ENCODE assay signal across 12 cellular contexts in the genomic region with DNA sequence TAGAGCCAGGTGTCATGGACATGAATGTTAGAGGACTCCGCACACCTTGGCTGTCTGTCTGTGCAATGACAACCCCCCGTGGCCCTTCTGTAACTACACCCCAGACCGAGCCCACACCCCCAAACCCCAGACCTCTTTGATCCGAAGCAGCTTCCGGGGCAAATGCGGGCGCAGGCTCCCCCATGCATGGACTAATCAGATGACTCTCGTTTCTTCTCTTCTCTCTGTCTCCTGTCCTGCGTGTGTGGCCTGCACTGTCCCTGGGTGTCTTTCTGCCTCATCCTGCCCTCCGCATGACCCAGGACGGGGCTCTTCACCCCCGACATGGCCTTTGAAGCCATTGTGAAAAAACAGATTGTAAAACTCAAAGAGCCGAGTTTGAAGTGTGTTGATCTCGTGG. TPM values are rescaled to one million over a fixed set of nuclear protein-coding genes. Genes with fewer than 3 reads are reported as not detected.
DNase-seq lines count a peak whose midpoint lies in the region; ATAC-seq and TF ChIP-seq lines count a peak whose summit lies in the region.
"Had no signal": no experiment of that assay in that cellular context is flagged by ENCODE, and none has a peak within 500 bp of the region (broad histone marks: within the 10 kb centered on the region; RNA-seq: fewer than 3 reads in every experiment).

No MANE protein-coding gene starts in this region.

- TF ChIP-seq POLR2A in testis (IDR thresholded peaks at IDR 0.05) = no peak

- H3K27ac Mint-ChIP-seq in activated naive CD8-positive, alpha-beta T cell treated with anti-CD3 and anti-CD28 coated beads, Interleukin-2, amount 50 U/mL, for 24 hours = peak overlapping the region; percentile 86

- H3K4me3 ChIP-seq in OCI-LY1 (ENCODE audit: low read depth, low read length, poor library complexity, severe bottlenecking) (no peak overlapping the region), testis (no peak overlapping the region)
- H3K4me3 ChIP-seq: BLaER1 treated with 17β-estradiol and CSF1 and Interleukin-3, amounts not matched to agents 10 nM and 100 nM; colonic mucosa; SJCRH30 had no signal

- no peak for TF ChIP-seq CTCF in OCI-LY1 (IDR thresholded peaks at IDR 0.05; ENCODE audit: low read length)
- no peak for TF ChIP-seq CTCF in testis (IDR thresholded peaks at IDR 0.05)

- H3K27ac ChIP-seq in OCI-LY1 (ENCODE audit: low read depth, low read length, poor library complexity, severe bottlenecking) (peak overlapping the region; percentile 32), testis (no peak overlapping the region)
- H3K27ac ChIP-seq: colonic mucosa, SJCRH30 had no signal

- peaks cover 24% of the 10 kb centered on the region for H3K36me3 Mint-ChIP-seq in activated naive CD8-positive, alpha-beta T cell treated with anti-CD3 and anti-CD28 coated beads, Interleukin-2, amount 50 U/mL, for 24 hours (ENCODE audit: low read depth)

- intact Hi-C loops in testis (cut with DNase I; ENCODE audit: low total_unique reads) = no loop called here

- peak; percentile 22 to 29 for DNase-seq in activated CD8-positive, alpha-beta memory T cell treated with anti-CD3 and anti-CD28 coated beads for 4 hours (ENCODE audit: low read depth in 2 of 2)
- DNase-seq in activated naive CD8-positive, alpha-beta T cell treated with anti-CD3 and anti-CD28 coated beads, Interleukin-2, amount 50 U/mL, for 24 hours = peak; percentile 26
- peak; percentile 41 for DNase-seq in stimulated activated CD8-positive, alpha-beta memory T cell treated with anti-CD3 and anti-CD28 coated beads, Interleukin-12 subunit alpha, Interleukin-12 subunit beta, amount 100 ng/mL, for 1 hour (ENCODE audit: low read depth)
- DNase-seq in AG08396 (ENCODE audit: low spot score) (no peak), DMS153 (lab: John Stamatoyannopoulos, UW) (no peak), testis (no peak)
- DNase-seq: colonic mucosa, NCI-H1105 treated with DMSO at 0.1 percent for 48 hours, SJCRH30 had no signal

- no peak overlapping the region for H3K4me2 ChIP-seq in OCI-LY1 (ENCODE audit: low read length)
- H3K4me2 ChIP-seq: BLaER1 treated with 17β-estradiol and CSF1 and Interleukin-3, amounts not matched to agents 10 nM and 100 nM had no signal

- peak; percentile 29 for ATAC-seq in activated naive CD8-positive, alpha-beta T cell treated with anti-CD3 and anti-CD28 coated beads, Interleukin-2, amount 50 U/mL, for 24 hours
- ATAC-seq in esophagus mucosa = no peak

- WGBS in testis, 2 donors = 80 to 92% methylated on average over 14 of the region's 14 CpGs

- H3K4me1 Mint-ChIP-seq in activated naive CD8-positive, alpha-beta T cell treated with anti-CD3 and anti-CD28 coated beads, Interleukin-2, amount 50 U/mL, for 24 hours = peaks cover 29% of the 10 kb centered on the region

- peaks cover 77% of the 10 kb centered on the region for H3K36me3 ChIP-seq in OCI-LY1 (ENCODE audit: insufficient read depth, low read length)
- H3K36me3 ChIP-seq in testis (ENCODE audit: low read depth, missing control alignments) = no peaks in the 10 kb centered on the region

- H3K9me3 Mint-ChIP-seq in activated naive CD8-positive, alpha-beta T cell treated with anti-CD3 and anti-CD28 coated beads, Interleukin-2, amount 50 U/mL, for 24 hours = no peaks in the 10 kb centered on the region

- no peaks in the 10 kb centered on the region for H3F3A ChIP-seq in OCI-LY1 (ENCODE audit: insufficient read depth, low read length)

- peaks cover 12% of the 10 kb centered on the region for H3K4me1 ChIP-seq in OCI-LY1 (ENCODE audit: insufficient read depth, low read length, severe bottlenecking)
- peaks cover 18% of the 10 kb centered on the region for H3K4me1 ChIP-seq in testis
- H3K4me1 ChIP-seq: colonic mucosa, SJCRH30 had no signal

- H3K9me3 ChIP-seq in OCI-LY1 (ENCODE audit: low read length) (no peaks in the 10 kb centered on the region), testis (no peaks in the 10 kb centered on the region)
- H3K9me3 ChIP-seq: BLaER1 treated with 17β-estradiol and CSF1 and Interleukin-3, amounts not matched to agents 10 nM and 100 nM; colonic mucosa; SJCRH30 had no signal

- H3K9ac ChIP-seq in OCI-LY1 (ENCODE audit: low read length) = no peak overlapping the region; the same call in 1 of the 2 replicates

- no peak overlapping the region for H2AFZ ChIP-seq in OCI-LY1 (ENCODE audit: low read length)

- H3K79me2 ChIP-seq in OCI-LY1 (ENCODE audit: insufficient read depth, low read length) = no peaks in the 10 kb centered on the region

- H3K27me3 Mint-ChIP-seq in activated naive CD8-positive, alpha-beta T cell treated with anti-CD3 and anti-CD28 coated beads, Interleukin-2, amount 50 U/mL, for 24 hours = no peaks in the 10 kb centered on the region

- H3K4me3 Mint-ChIP-seq in activated naive CD8-positive, alpha-beta T cell treated with anti-CD3 and anti-CD28 coated beads, Interleukin-2, amount 50 U/mL, for 24 hours = peak overlapping the region; percentile 53

- H3K9me2 ChIP-seq in OCI-LY1 (ENCODE audit: low read depth, low read length) = no peaks in the 10 kb centered on the region

- no peaks in the 10 kb centered on the region for H3K27me3 ChIP-seq in OCI-LY1 (ENCODE audit: insufficient read depth, low read length)
- no peaks in the 10 kb centered on the region for H3K27me3 ChIP-seq in testis
- H3K27me3 ChIP-seq: BLaER1 treated with 17β-estradiol and CSF1 and Interleukin-3, amounts not matched to agents 10 nM and 100 nM; colonic mucosa; SJCRH30 had no signal

- no peaks in the 10 kb centered on the region for H4K20me1 ChIP-seq in OCI-LY1 (ENCODE audit: insufficient read depth, low read length)

RNA-seq across cellular contexts. Expression of a gene that starts 38.9 kb away (rescaled TPM):
- total RNA-seq in esophagus mucosa (16.4 TPM), testis (10 to 100 TPM; 34.0 to 59.3 TPM)
- 30.2 TPM for polyA plus RNA-seq in testis (ENCODE audit: insufficient read depth, low read depth, low replicate concordance)

RNA-seq across cellular contexts. Expression of a gene that starts 51.1 kb away (rescaled TPM):
- total RNA-seq in esophagus mucosa (not detected), testis (10 to 100 TPM; 17.4 to 21.0 TPM)
- 19.3 TPM for polyA plus RNA-seq in testis (ENCODE audit: insufficient read depth, low read depth, low replicate concordance)
- total RNA-seq: SJCRH30 had no signal

Comparison
In these comparisons a context has a peak if more than half of its experiments do, and no peak if none do; other contexts are left out.
1. DNase-seq: peak in activated CD8-positive, alpha-beta memory T cell treated with anti-CD3 and anti-CD28 coated beads for 4 hours (2 of 2), activated naive CD8-positive, alpha-beta T cell treated with anti-CD3 and anti-CD28 coated beads, Interleukin-2, amount 50 U/mL, for 24 hours (single experiment) and stimulated activated CD8-positive, alpha-beta memory T cell treated with anti-CD3 and anti-CD28 coated beads, Interleukin-12 subunit alpha, Interleukin-12 subunit beta, amount 100 ng/mL, for 1 hour (single experiment); none in AG08396 (single experiment), DMS153 (single experiment) and testis (single experiment).
2. RNA of a gene that starts 51.1 kb away (total RNA-seq): 17.4 to 21.0 TPM in testis; not detected in esophagus mucosa (single experiment); every median in the first group is over 10 times any median in the second.